In the genomic region with DNA sequence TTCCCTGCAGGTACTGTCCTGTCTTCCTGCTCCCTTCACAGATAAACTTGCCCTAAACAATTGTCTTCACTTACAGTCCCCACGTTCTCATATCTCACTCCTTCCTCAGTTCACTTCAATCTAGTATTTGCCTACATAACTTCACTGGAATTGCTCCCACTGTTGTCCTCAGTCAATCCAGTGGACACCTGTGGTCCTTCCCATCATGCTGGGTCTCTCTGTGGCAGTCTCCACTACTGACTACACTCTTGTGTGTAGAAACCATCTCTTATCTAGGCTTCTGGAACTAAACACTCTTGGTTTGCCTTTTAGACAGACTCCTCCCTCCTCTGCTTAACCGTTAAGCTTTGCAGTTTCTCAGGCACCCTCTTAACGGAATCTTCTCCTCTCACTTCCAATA, we compare ENCODE assay signal across 25 cellular contexts. TPM values are rescaled to one million over a fixed set of nuclear protein-coding genes. Genes with fewer than 3 reads are reported as not detected.
A peak's percentile ranks its signal among the peaks of the same experiment; 100 is the strongest.
DNase-seq lines count a peak whose midpoint lies in the region; ATAC-seq and TF ChIP-seq lines count a peak whose summit lies in the region.
"Had no signal": no experiment of that assay in that cellular context is flagged by ENCODE, and none has a peak within 500 bp of the region (broad histone marks: within the 10 kb centered on the region; RNA-seq: fewer than 3 reads in every experiment).

No MANE protein-coding gene starts in this region.

- peaks cover 15% of the 10 kb centered on the region for H3K9me3 ChIP-seq in mammary epithelial cell (replicated peaks; ENCODE audit: insufficient read depth, low read length)
- peaks cover 53% of the 10 kb centered on the region for H3K9me3 ChIP-seq in mesenchymal stem cell (ENCODE audit: control insufficient read depth, low read length)
- H3K9me3 ChIP-seq in gastrocnemius medialis: peaks cover 0 to 5% (median 4%) of the 10 kb centered on the region in 3 donors
- peaks cover 10% of the 10 kb centered on the region for H3K9me3 ChIP-seq in vagina

- DNase-seq in MCF 10A (ENCODE audit: unreplicated experiment): no peak
- DNase-seq in mammary epithelial cell: no peak
- DNase-seq in mesenchymal stem cell: no peak
- no peak for DNase-seq in gastrocnemius medialis
- DNase-seq in vagina (ENCODE audit: extremely low spot score in 2 of 2): peak; percentile 14 to 34
- DNase-seq in middle frontal gyrus (ENCODE audit: extremely low spot score, low spot score): no peak
- DNase-seq: ACHN; BE2C; CD8-positive, alpha-beta memory T cell; DND-41; H7; KG1; MM.1S; NCI-H2029; NCI-H446; NCI-H524 treated with DMSO at 0.1 percent for 48 hours; NCI-H82; PC-9; Right ventricle myocardium superior had no signal

- peak overlapping the region in 1 of 2 experiments; percentile 64 for H2BK12ac ChIP-seq in mesenchymal stem cell (ENCODE audit: low read length in 2 of 2)

- CTCF ChIA-PET in MCF 10A (lab: Yijun Ruan, JAX): interaction anchor here (0.7 to 1.5 kb wide), 2 partner anchors 144 to 265 kb away, joined by 3 to 4 read pairs; no protein-coding TSS in a partner anchor
- CTCF ChIA-PET in mammary epithelial cell (lab: Charles Lee; ENCODE audit: low non-redundant PET): no interaction called here

- no peak for ATAC-seq in gastrocnemius medialis
- ATAC-seq in GM19467 (IDR thresholded peaks at IDR 0.05; ENCODE audit: unreplicated experiment): no peak
- ATAC-seq in HG03139 (IDR thresholded peaks at IDR 0.05; ENCODE audit: unreplicated experiment): no peak

- dilution Hi-C loops in mammary epithelial cell (cut with HindIII; ENCODE audit: low sequenced_read_pairs): no loop called here

- 93% methylated on average over 3 of the region's 3 CpGs for WGBS in mammary epithelial cell (ENCODE audit: low coverage, missing lambda C conversion rate)
- WGBS in mesenchymal stem cell: 93% methylated on average over 3 of the region's 3 CpGs

- H2BK5ac ChIP-seq in mesenchymal stem cell (ENCODE audit: low read depth, low read length, poor library complexity, severe bottlenecking): no peak overlapping the region

- H3K36me3 ChIP-seq in mammary epithelial cell (ENCODE audit: insufficient read depth, low read length): no peaks in the 10 kb centered on the region
- peaks cover 0 to 10% of the 10 kb centered on the region in 2 experiments for H3K36me3 ChIP-seq in mesenchymal stem cell (ENCODE audit: control insufficient read depth in 1 of 2, insufficient read depth in 2 of 2, low read depth in 1 of 2, low read length in 2 of 2)
- H3K36me3 ChIP-seq in gastrocnemius medialis: no peaks in the 10 kb centered on the region
- H3K36me3 ChIP-seq in vagina: no peaks in the 10 kb centered on the region
- H3K36me3 ChIP-seq: BE2C, SJSA1 had no signal

- H3K23ac ChIP-seq in mesenchymal stem cell (ENCODE audit: low read length in 2 of 2): no peak overlapping the region

- H2AFZ ChIP-seq in mammary epithelial cell (ENCODE audit: low read depth, low read length) (no peak overlapping the region), mesenchymal stem cell (ENCODE audit: low read depth, low read length) (no peak overlapping the region)
- H2AFZ ChIP-seq: GM23248, PC-9 had no signal

- H4K20me1 ChIP-seq in mammary epithelial cell (ENCODE audit: insufficient read depth, low read length): no peaks in the 10 kb centered on the region

- intact Hi-C loops in MCF 10A (cut with micrococcal nuclease) (loop anchor here (5.0 kb wide), 1 partner anchor 47 kb away; no protein-coding TSS in a partner anchor), mammary epithelial cell (cut with micrococcal nuclease) (no loop called here), gastrocnemius medialis (cut with DNase I; ENCODE audit: low total_unique reads) (no loop called here), vagina (cut with DNase I) (no loop called here)

- peaks cover 31% of the 10 kb centered on the region for H3K4me1 ChIP-seq in mammary epithelial cell (ENCODE audit: insufficient read depth, low read length)
- H3K4me1 ChIP-seq in mesenchymal stem cell (ENCODE audit: control insufficient read depth, insufficient read depth, low read depth, low read length): no peaks in the 10 kb centered on the region
- no peaks in the 10 kb centered on the region for H3K4me1 ChIP-seq in gastrocnemius medialis
- peaks cover 23% of the 10 kb centered on the region for H3K4me1 ChIP-seq in vagina
- H3K4me1 ChIP-seq: BE2C, SJSA1 had no signal

- BruUV-seq in MCF 10A (replicated peaks; lab: Mats Ljungman, UMichigan) (no TSS peak), mammary epithelial cell (replicated peaks; lab: Mats Ljungman, UMichigan) (no TSS peak)

- no peak overlapping the region for H4K8ac ChIP-seq in mesenchymal stem cell (ENCODE audit: low read length)

- H3K27me3 ChIP-seq in mammary epithelial cell (ENCODE audit: insufficient read depth, low read length): no peaks in the 10 kb centered on the region
- no peaks in the 10 kb centered on the region for H3K27me3 ChIP-seq in mesenchymal stem cell (ENCODE audit: control insufficient read depth in 1 of 2, insufficient read depth in 1 of 2, low read length in 2 of 2)
- no peaks in the 10 kb centered on the region for H3K27me3 ChIP-seq in gastrocnemius medialis
- no peaks in the 10 kb centered on the region for H3K27me3 ChIP-seq in vagina
- H3K27me3 ChIP-seq: BE2C, SJSA1 had no signal

- H3K79me1 ChIP-seq in mesenchymal stem cell (replicated peaks; ENCODE audit: low read length, poor library complexity, severe bottlenecking): no peaks in the 10 kb centered on the region

- no peak overlapping the region for H2BK15ac ChIP-seq in mesenchymal stem cell (ENCODE audit: low read depth, poor library complexity, severe bottlenecking)

- H4K91ac ChIP-seq in mesenchymal stem cell (ENCODE audit: low read length): no peak overlapping the region

- no peaks in the 10 kb centered on the region for H3K79me2 ChIP-seq in mammary epithelial cell (ENCODE audit: insufficient read depth, low read length)

- H3K9me3 Mint-ChIP-seq in MCF 10A (ENCODE audit: unreplicated experiment): no peaks in the 10 kb centered on the region

- H3K14ac ChIP-seq in mesenchymal stem cell (ENCODE audit: low read length in 2 of 2): no peak overlapping the region

- H3K36me3 Mint-ChIP-seq in MCF 10A (ENCODE audit: insufficient read depth, unreplicated experiment): no peaks in the 10 kb centered on the region
- H3K36me3 Mint-ChIP-seq: CD14-positive monocyte had no signal

- H2AK5ac ChIP-seq in mesenchymal stem cell (ENCODE audit: low read length, severe bottlenecking): no peak overlapping the region

- H3K4ac ChIP-seq in mesenchymal stem cell (ENCODE audit: low read depth in 1 of 2, low read length in 2 of 2): no peak overlapping the region

- H3K4me3 ChIP-seq in mammary epithelial cell (replicated peaks in 1 of 3; ENCODE audit: insufficient read depth in 1 of 3, low read depth in 2 of 3, low read length in 3 of 3): no peak overlapping the region
- H3K4me3 ChIP-seq in mesenchymal stem cell (ENCODE audit: insufficient read depth in 1 of 2, low read depth in 1 of 2, low read length in 2 of 2): peak overlapping the region in 1 of 2 experiments; percentile 44
- no peak overlapping the region for H3K4me3 ChIP-seq in gastrocnemius medialis
- no peak overlapping the region for H3K4me3 ChIP-seq in vagina
- H3K4me3 ChIP-seq: GM23248, PC-9, SJSA1 had no signal

- H3K9ac ChIP-seq in mammary epithelial cell (ENCODE audit: insufficient read depth, low read length): no peak overlapping the region
- H3K9ac ChIP-seq in mesenchymal stem cell (ENCODE audit: low read length): peak overlapping the region; percentile 19
- H3K9ac ChIP-seq: GM23248 had no signal

- POLR2A ChIA-PET in MCF 10A (lab: Yijun Ruan, JAX): interaction anchor here (1.2 to 2.0 kb wide), 3 partner anchors 19 to 49 kb away, joined by 4 to 13 read pairs (median 6); no protein-coding TSS in a partner anchor

- in situ Hi-C loops in mammary epithelial cell (cut with MboI; ENCODE audit: low sequenced_read_pairs in 2 of 2) (no loop called here), gastrocnemius medialis (cut with MboI; ENCODE audit: low sequenced_read_pairs in 4 of 4) (no loop called here)

- peak overlapping the region; percentile 85 for H3K27ac Mint-ChIP-seq in MCF 10A (ENCODE audit: low read depth, unreplicated experiment)
- H3K27ac Mint-ChIP-seq: CD14-positive monocyte; CD8-positive, alpha-beta memory T cell had no signal

- TF ChIP-seq CTCF in MCF 10A (IDR thresholded peaks at IDR 0.05; ENCODE audit: unreplicated experiment) (no peak), mammary epithelial cell (conservative IDR thresholded peaks at IDR 0.05 in 1 of 2, IDR thresholded peaks at IDR 0.05 in 1 of 2; ENCODE audit: extremely low read depth in 1 of 2, insufficient read depth in 1 of 2, low read depth in 1 of 2, low read length in 2 of 2) (no peak), gastrocnemius medialis (IDR thresholded peaks at IDR 0.05 in 4 of 5, conservative IDR thresholded peaks at IDR 0.05 in 1 of 5) (no peak), vagina (IDR thresholded peaks at IDR 0.05) (no peak)

- no peak overlapping the region for H3K18ac ChIP-seq in mesenchymal stem cell (ENCODE audit: low read depth in 1 of 2, low read length in 2 of 2)

- no peaks in the 10 kb centered on the region for H3K27me3 Mint-ChIP-seq in MCF 10A (ENCODE audit: insufficient read depth, unreplicated experiment)

- peaks cover 35% of the 10 kb centered on the region for H3K4me1 Mint-ChIP-seq in MCF 10A (ENCODE audit: insufficient read depth, unreplicated experiment)
- H3K4me1 Mint-ChIP-seq: CD14-positive monocyte; CD8-positive, alpha-beta memory T cell had no signal

- no peak for TF ChIP-seq POLR2A in gastrocnemius medialis (IDR thresholded peaks at IDR 0.05)
- TF ChIP-seq POLR2A in vagina (IDR thresholded peaks at IDR 0.05): no peak

- H3K27ac ChIP-seq in mammary epithelial cell (ENCODE audit: insufficient read depth, low read depth, low read length): no peak overlapping the region
- no peak overlapping the region for H3K27ac ChIP-seq in mesenchymal stem cell (ENCODE audit: low read length, poor library complexity, severe bottlenecking)
- peak overlapping the region; percentile 59 to 66 (median 64) for H3K27ac ChIP-seq in gastrocnemius medialis
- H3K27ac ChIP-seq in vagina: peak overlapping the region; percentile 77
- H3K27ac ChIP-seq: 22Rv1, PC-9, SJSA1 had no signal

- H3K4me3 Mint-ChIP-seq in MCF 10A (ENCODE audit: unreplicated experiment): no peak overlapping the region
- H3K4me3 Mint-ChIP-seq: CD14-positive monocyte; CD8-positive, alpha-beta memory T cell had no signal

- no peak overlapping the region for H3K4me2 ChIP-seq in mammary epithelial cell (ENCODE audit: insufficient read depth, low read depth, low read length)
- H3K4me2 ChIP-seq in mesenchymal stem cell (ENCODE audit: low read length, poor library complexity, severe bottlenecking): no peak overlapping the region
- H3K4me2 ChIP-seq: PC-9 had no signal

- H2BK120ac ChIP-seq in mesenchymal stem cell (ENCODE audit: low read depth, low read length): no peak overlapping the region

RNA-seq across cellular contexts. Expression of gene COPS8, which starts 58.8 kb away (rescaled TPM):
- total RNA-seq in MCF 10A (2022) (249 and 274 TPM in 2 replicates), mammary epithelial cell (100 to 1,000 TPM; 102 to 111 TPM), gastrocnemius medialis (100 to 1,000 TPM; 353 to 709 (median 642) TPM), vagina (46.9 TPM)
- polyA plus RNA-seq in mammary epithelial cell: 113 TPM
- 88.4 TPM for polyA minus RNA-seq in mammary epithelial cell
- 45.9 TPM for polyA plus RNA-seq in mesenchymal stem cell (2013, experiment 1 of 2)
- 46.7 TPM for polyA plus RNA-seq in mesenchymal stem cell (2013, experiment 2 of 2)

Comparison
In these comparisons a context has a peak if more than half of its experiments do, and no peak if none do; other contexts are left out.
1. DNase-seq: peak in vagina (2 of 2); none in MCF 10A (single experiment), mammary epithelial cell (single experiment), mesenchymal stem cell (single experiment), gastrocnemius medialis (0 of 2) and middle frontal gyrus (single experiment).
2. H3K27ac ChIP-seq: peak in gastrocnemius medialis (4 of 4) and vagina (single experiment); none in mammary epithelial cell (single experiment) and mesenchymal stem cell (single experiment).